ENCODE assay signal across 23 cellular contexts in genomic region chr5:79206541-79206940, GRCh38.
"Had no signal": no experiment of that assay in that cellular context is flagged by ENCODE, and none has a peak within 500 bp of the region (broad histone marks: within the 10 kb centered on the region; RNA-seq: fewer than 3 reads in every experiment).

No MANE protein-coding gene starts in this region.

- ATAC-seq: HepG2, Right ventricle myocardium inferior had no signal

- H3K9me3 ChIP-seq: MG63, Peyer's patch, SJSA1 had no signal

- H3K27ac ChIP-seq: PC-9, Peyer's patch, SJSA1, SK-N-MC had no signal

- H3K4me3 ChIP-seq: MG63, PC-9, Peyer's patch, SJSA1, SK-N-MC had no signal

- H3K4me1 ChIP-seq: Peyer's patch had no signal

- H3K27me3 ChIP-seq: MG63, Peyer's patch, SJSA1 had no signal

- DNase-seq: IMR-90, Karpas-422, KG1, MG63, NCI-H1092, NCI-H1105 treated with DMSO at 0.1 percent for 48 hours, NCI-H1436, NCI-H187, NCI-H2081 treated with DMSO at 0.1 percent for 48 hours, NCI-H2171, NCI-H226, NCI-H446, NCI-H510A, NCI-H524 treated with DMSO at 0.1 percent for 48 hours, NCI-H69, NCI-H774, PC-9, Peyer's patch, SIG-M5 had no signal

- H3K36me3 ChIP-seq: MG63, Peyer's patch, SJSA1 had no signal
